In genomic region chr3:36705015-36705414, GRCh38 we compare ENCODE assay signal across 29 cellular contexts. TPM values are rescaled to one million over a fixed set of nuclear protein-coding genes. Genes with fewer than 3 reads are reported as not detected.
DNase-seq lines count a peak whose midpoint lies in the region; ATAC-seq, FAIRE-seq and TF ChIP-seq lines count a peak whose summit lies in the region.
"Had no signal": no experiment of that assay in that cellular context is flagged by ENCODE, and none has a peak within 500 bp of the region (broad histone marks: within the 10 kb centered on the region; RNA-seq: fewer than 3 reads in every experiment).

No MANE protein-coding gene starts in this region.

- no peak overlapping the region for H3K4me3 ChIP-seq in GM23338
- H3K4me3 ChIP-seq in esophagus muscularis mucosa = no peak overlapping the region
- H3K4me3 ChIP-seq in neural progenitor cell = no peak overlapping the region
- no peak overlapping the region for H3K4me3 ChIP-seq in small intestine (ENCODE audit: low read depth in 1 of 2, low read length in 2 of 2)
- H3K4me3 ChIP-seq: BLaER1, GM12878 had no signal

- H3K27ac Mint-ChIP-seq in GM23338 (no peak overlapping the region), neural progenitor cell (peak overlapping the region; percentile 14)
- H3K27ac Mint-ChIP-seq: CD4-positive, alpha-beta memory T cell; CD4-positive, CD25-positive, alpha-beta regulatory T cell; CD8-positive, alpha-beta memory T cell had no signal

- 70% methylated on average over 8 of the region's 8 CpGs for WGBS in esophagus muscularis mucosa
- 70 to 79% (median 76%) methylated on average over 8 of the region's 8 CpGs for WGBS in small intestine, 3 donors

- no peaks in the 10 kb centered on the region for H3K79me2 ChIP-seq in GM23338 (replicated peaks; ENCODE audit: insufficient read depth)
- no peaks in the 10 kb centered on the region for H3K79me2 ChIP-seq in neural progenitor cell (ENCODE audit: low read depth)

- no peak for TF ChIP-seq EP300 in esophagus muscularis mucosa (IDR thresholded peaks at IDR 0.05)

- H3K9me3 ChIP-seq in esophagus muscularis mucosa (no peaks in the 10 kb centered on the region), neural progenitor cell (ENCODE audit: low read depth) (no peaks in the 10 kb centered on the region), small intestine (ENCODE audit: control insufficient read depth, low read depth) (no peaks in the 10 kb centered on the region)
- H3K9me3 ChIP-seq: BE2C, BLaER1 had no signal

- H3F3A ChIP-seq in GM23338 (replicated peaks; ENCODE audit: low read depth) = no peaks in the 10 kb centered on the region
- H3F3A ChIP-seq in neural progenitor cell (ENCODE audit: low read depth) = no peaks in the 10 kb centered on the region

- 0 out of 2 replicates have a peak, but pooled peaks cover 2% of the 10 kb centered on the region for H3K9me2 ChIP-seq in GM23338 (ENCODE audit: insufficient read depth)

- H3K4me1 Mint-ChIP-seq in GM23338 = peaks cover 8% of the 10 kb centered on the region
- peaks cover 4% of the 10 kb centered on the region for H3K4me1 Mint-ChIP-seq in neural progenitor cell

- H3K36me3 ChIP-seq in GM23338 (ENCODE audit: insufficient read depth) (no peaks in the 10 kb centered on the region), esophagus muscularis mucosa (no peaks in the 10 kb centered on the region), neural progenitor cell (no peaks in the 10 kb centered on the region), small intestine (ENCODE audit: control insufficient read depth in 2 of 2, insufficient read depth in 2 of 2, low read length in 2 of 2) (no peaks in the 10 kb centered on the region)
- H3K36me3 ChIP-seq: BE2C, BLaER1 had no signal

- no peaks in the 10 kb centered on the region for H3K27me3 ChIP-seq in GM23338 (ENCODE audit: insufficient read depth)
- H3K27me3 ChIP-seq in esophagus muscularis mucosa = peaks cover 0 to 3% (median 0%) of the 10 kb centered on the region in 4 donors
- no peaks in the 10 kb centered on the region for H3K27me3 ChIP-seq in neural progenitor cell
- H3K27me3 ChIP-seq in small intestine (ENCODE audit: control insufficient read depth in 2 of 2, insufficient read depth in 2 of 2, low read length in 2 of 2) = no peaks in the 10 kb centered on the region
- H3K27me3 ChIP-seq: BE2C, BLaER1 had no signal

- H3K4me1 ChIP-seq in GM23338 (ENCODE audit: insufficient read depth) = peaks cover 5% of the 10 kb centered on the region
- no peaks in the 10 kb centered on the region for H3K4me1 ChIP-seq in esophagus muscularis mucosa
- H3K4me1 ChIP-seq in neural progenitor cell = peaks cover 9% of the 10 kb centered on the region
- H3K4me1 ChIP-seq in small intestine (ENCODE audit: control insufficient read depth in 2 of 2, insufficient read depth in 1 of 2, low read depth in 1 of 2, low read length in 1 of 2) = no peaks in the 10 kb centered on the region
- H3K4me1 ChIP-seq: BE2C had no signal

- no peak overlapping the region for H3K4me2 ChIP-seq in GM23338
- no peak overlapping the region for H3K4me2 ChIP-seq in neural progenitor cell
- H3K4me2 ChIP-seq: BLaER1 had no signal

- peak overlapping the region; percentile 32 for H2AFZ ChIP-seq in GM23338
- no peak overlapping the region for H2AFZ ChIP-seq in neural progenitor cell (replicated peaks)

- H3K9me3 Mint-ChIP-seq in GM23338 (no peaks in the 10 kb centered on the region), neural progenitor cell (no peaks in the 10 kb centered on the region)
- H3K9me3 Mint-ChIP-seq: CD4-positive, alpha-beta memory T cell; CD8-positive, alpha-beta memory T cell had no signal

- intact Hi-C loops in esophagus muscularis mucosa (cut with DNase I) = no loop called here
- intact Hi-C loops in posterior cingulate gyrus (cut with DNase I) = no loop called here

- no peak overlapping the region for H3K9ac ChIP-seq in neural progenitor cell
- H3K9ac ChIP-seq: BLaER1 had no signal

- no peak for ATAC-seq in GM23338
- ATAC-seq: GM12878 had no signal

- H4K20me1 ChIP-seq in GM23338 (replicated peaks; ENCODE audit: insufficient read depth) = no peaks in the 10 kb centered on the region
- no peaks in the 10 kb centered on the region for H4K20me1 ChIP-seq in neural progenitor cell (ENCODE audit: low read depth)
- H4K20me1 ChIP-seq: BLaER1 had no signal

- H3K4me3 Mint-ChIP-seq in GM23338 = no peak overlapping the region
- no peak overlapping the region for H3K4me3 Mint-ChIP-seq in neural progenitor cell
- H3K4me3 Mint-ChIP-seq: CD14-positive monocyte; CD4-positive, alpha-beta memory T cell; CD4-positive, CD25-positive, alpha-beta regulatory T cell; CD8-positive, alpha-beta memory T cell had no signal

- no peaks in the 10 kb centered on the region for H3K36me3 Mint-ChIP-seq in GM23338 (ENCODE audit: low read depth)
- no peaks in the 10 kb centered on the region for H3K36me3 Mint-ChIP-seq in neural progenitor cell
- H3K36me3 Mint-ChIP-seq: CD14-positive monocyte; CD4-positive, alpha-beta memory T cell; CD4-positive, CD25-positive, alpha-beta regulatory T cell; CD8-positive, alpha-beta memory T cell had no signal

- H3K27ac ChIP-seq in GM23338 (ENCODE audit: low read depth) (no peak overlapping the region), esophagus muscularis mucosa (replicated peaks in 1 of 4) (no peak overlapping the region), neural progenitor cell (no peak overlapping the region), small intestine (ENCODE audit: low read depth in 1 of 2, low read length in 1 of 2) (no peak overlapping the region)
- H3K27ac ChIP-seq: BLaER1 had no signal

- no peak for FAIRE-seq in small intestine (lab: Jason Lieb, UNC)
- FAIRE-seq: A204.1, GM12878, GM12892, GM18507 had no signal

- no peak for TF ChIP-seq POLR2A in esophagus muscularis mucosa (IDR thresholded peaks at IDR 0.05; ENCODE audit: low read depth)

- DNase-seq in GM23338 (ENCODE audit: low spot score) (no peak), esophagus muscularis mucosa (ENCODE audit: extremely low spot score) (peak; percentile 77), neural progenitor cell (ENCODE audit: low spot score) (no peak), posterior cingulate gyrus (no peak), small intestine (no peak)
- no peak for DNase-seq in activated CD8-positive, alpha-beta memory T cell treated with anti-CD3 and anti-CD28 coated beads for 24 hours
- DNase-seq: 8988T; ACHN; BE2C; C1 segment of cervical spinal cord; CD4-positive, alpha-beta memory T cell; CD4-positive, CD25-positive, alpha-beta regulatory T cell; CD8-positive, alpha-beta memory T cell; COR-L47; DMS 273 treated with DMSO at 0.1 percent for 48 hours; DMS153; DMS53; DMS79; DND-41; EL; GDM1 had no signal

- no peak for TF ChIP-seq CTCF in GM23338 (conservative IDR thresholded peaks at IDR 0.05; ENCODE audit: low read depth in 2 of 2)
- no peak for TF ChIP-seq CTCF in esophagus muscularis mucosa (IDR thresholded peaks at IDR 0.05)
- TF ChIP-seq CTCF in neural progenitor cell (IDR thresholded peaks at IDR 0.05) = no peak

- peaks cover 6% of the 10 kb centered on the region for H3K27me3 Mint-ChIP-seq in GM23338 (ENCODE audit: insufficient read depth, low read depth, poor library complexity)
- H3K27me3 Mint-ChIP-seq in neural progenitor cell (ENCODE audit: insufficient read depth, low read depth) = peaks cover 12% of the 10 kb centered on the region

TF ChIP-seq in GM23338, 12 proteins besides CTCF, POLR2A, EP300 and RAD21:
- TF ChIP-seq CREB1 (CRISPR knock-in tag; IDR thresholded peaks at IDR 0.05; ENCODE audit: low read depth) = no peak
- TF ChIP-seq ZNF114 (CRISPR knock-in tag; IDR thresholded peaks at IDR 0.05) = no peak
- TF ChIP-seq STAT1 (IDR thresholded peaks at IDR 0.05; ENCODE audit: unreplicated experiment) = no peak
- TF ChIP-seq ZNF331 (CRISPR knock-in tag; IDR thresholded peaks at IDR 0.05; ENCODE audit: low read depth) = no peak
- TF ChIP-seq NANOG (IDR thresholded peaks at IDR 0.05; ENCODE audit: borderline replicate concordance) = no peak
- no peak for TF ChIP-seq POLR2AphosphoS5 (IDR thresholded peaks at IDR 0.05; ENCODE audit: low read depth)
- TF ChIP-seq REST (IDR thresholded peaks at IDR 0.05; ENCODE audit: unreplicated experiment) = no peak

RNA-seq across cellular contexts. Expression of gene DCLK3, which starts 59.3 kb away (rescaled TPM):
- total RNA-seq in GM23338 (2014; rRNA removed; shearing (Covaris generic)) = 0.62 and 0.66 TPM in 2 replicates
- polyA plus RNA-seq in GM23338 (2016; fragmentation: Nextera tagmentation; extraction: Ambion mirVana) (0.40 TPM in 2 replicates), small intestine (under 1 TPM in 2 of 3 donors, not detected in 1; 0.24 to 0.27 TPM)
- total RNA-seq in esophagus muscularis mucosa (under 1 TPM; under 0.01 to 0.33 (median 0.21) TPM), neural progenitor cell (ENCODE audit: low replicate concordance) (0.34 and 0.51 TPM in 2 replicates)
- total RNA-seq: CD4-positive, alpha-beta memory T cell; CD4-positive, CD25-positive, alpha-beta regulatory T cell; CD8-positive, alpha-beta memory T cell; G401; GM12878 had no signal
- polyA plus RNA-seq: AG04450; CD14-positive monocyte; CD4-positive, alpha-beta memory T cell; CD4-positive, CD25-positive, alpha-beta regulatory T cell; CD8-positive, alpha-beta memory T cell; GM12878 had no signal
